ENCODE assay signal across 8 cellular contexts in the genomic region with DNA sequence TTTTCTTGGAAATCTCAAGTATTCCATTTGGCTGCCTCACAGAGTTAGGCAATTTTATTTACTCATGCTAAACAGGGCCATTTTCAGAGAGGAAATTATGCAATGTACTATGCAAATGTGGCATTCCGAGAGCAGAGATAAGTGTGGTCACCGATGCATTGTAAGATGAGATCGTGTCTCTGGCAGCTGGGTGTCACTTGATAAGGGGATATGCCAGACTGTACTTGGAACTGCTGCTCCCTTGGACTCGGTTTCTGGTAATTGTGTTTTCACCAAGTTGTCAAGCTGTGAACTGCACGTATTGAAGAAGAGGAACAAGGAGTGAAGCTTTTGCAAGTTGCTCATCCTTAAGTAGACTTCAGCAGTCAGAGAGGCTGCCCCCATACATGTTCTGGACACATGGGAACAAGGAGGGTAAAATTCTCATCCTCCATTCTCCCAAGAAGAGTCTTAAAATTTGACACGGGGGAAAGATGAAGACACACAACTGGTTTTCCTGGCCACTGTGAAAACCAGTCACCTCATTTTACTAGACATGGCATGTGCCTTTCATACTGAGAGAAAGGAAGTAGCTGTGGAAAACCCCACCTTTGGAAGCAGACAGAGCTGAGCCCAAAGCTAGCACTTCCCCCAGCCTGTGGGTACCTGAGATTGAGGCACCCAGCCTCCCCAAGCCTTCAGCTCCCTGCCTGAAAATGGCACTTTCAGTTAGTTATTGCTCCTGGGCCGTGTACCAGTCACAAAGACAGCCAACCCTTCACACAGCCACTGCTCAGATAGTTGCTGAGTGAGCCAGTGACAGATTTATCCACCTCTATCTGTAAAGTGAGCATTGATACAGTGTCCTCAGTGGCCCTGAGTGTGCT.
DNase-seq lines count a peak whose midpoint lies in the region; ATAC-seq and TF ChIP-seq lines count a peak whose summit lies in the region.

No MANE protein-coding gene starts in this region.

- no peaks in the 10 kb centered on the region for H3K79me1 ChIP-seq in mesendoderm (ENCODE audit: low read length)

- H3K9me3 ChIP-seq in vagina = no peaks in the 10 kb centered on the region

- H3K4me1 ChIP-seq in mesendoderm (ENCODE audit: control insufficient read depth, low read depth, low read length) (peaks cover 29% of the 10 kb centered on the region), vagina (peaks cover 48% of the 10 kb centered on the region)

- peaks cover 28% of the 10 kb centered on the region for H3K4me1 Mint-ChIP-seq in central memory CD8-positive, alpha-beta T cell

- H4K8ac ChIP-seq in mesendoderm (ENCODE audit: low read depth, low read length) = no peak overlapping the region

- peak; percentile 64 for DNase-seq in Daoy (ENCODE audit: low read depth)
- DNase-seq in HT1080 (ENCODE audit: low read depth) = peak; percentile 75
- DNase-seq in RKO (ENCODE audit: low spot score) = peak; percentile 3
- DNase-seq in central memory CD8-positive, alpha-beta T cell (ENCODE audit: low spot score in 2 of 2) = no peak
- peak; percentile 98 for DNase-seq in mesendoderm
- no peak for DNase-seq in vagina (ENCODE audit: extremely low spot score in 2 of 2)
- no peak for DNase-seq in activated CD8-positive, alpha-beta memory T cell treated with anti-CD3 and anti-CD28 coated beads, Interleukin-2, amount 50 U/mL, for 48 hours

- H3K27ac ChIP-seq in mesendoderm (ENCODE audit: low read depth, low read length) (peak overlapping the region; percentile 34), vagina (peak overlapping the region; percentile 81)

- no peaks in the 10 kb centered on the region for H3K27me3 ChIP-seq in mesendoderm (ENCODE audit: insufficient read depth, low read length, poor library complexity)
- no peaks in the 10 kb centered on the region for H3K27me3 ChIP-seq in vagina

- peak overlapping the region; percentile 20 for H3K18ac ChIP-seq in mesendoderm (ENCODE audit: low read length)

- H2BK5ac ChIP-seq in mesendoderm (ENCODE audit: low read length) = peak overlapping the region; percentile 67

- H3K23ac ChIP-seq in mesendoderm (ENCODE audit: low read length) = no peak overlapping the region

- ATAC-seq in GM21367 (IDR thresholded peaks at IDR 0.05; ENCODE audit: unreplicated experiment) = peak; percentile 57
- peak; percentile 60 for ATAC-seq in central memory CD8-positive, alpha-beta T cell (replicated peaks; ENCODE audit: extremely low read depth, poor library complexity, severe bottlenecking)

- no peaks in the 10 kb centered on the region for H3K9me3 Mint-ChIP-seq in central memory CD8-positive, alpha-beta T cell

- no CpG with 5 or more reads among the region's 7 CpGs for WGBS in mesendoderm (ENCODE audit: extremely low coverage, insufficient coverage, low lambda C conversion rate)

- intact Hi-C loops in vagina (cut with DNase I) = loop anchor here (10.0 kb wide), 1 partner anchor 130 kb away; no protein-coding TSS in a partner anchor

- peak overlapping the region; percentile 89 for H3K4ac ChIP-seq in mesendoderm (ENCODE audit: low read depth, low read length)

- no peaks in the 10 kb centered on the region for H3K27me3 Mint-ChIP-seq in central memory CD8-positive, alpha-beta T cell

- no peak overlapping the region for H3K27ac Mint-ChIP-seq in central memory CD8-positive, alpha-beta T cell (ENCODE audit: low read depth)

- H3K56ac ChIP-seq in mesendoderm (ENCODE audit: low read length) = peak overlapping the region; percentile 80

- H2AK5ac ChIP-seq in mesendoderm (ENCODE audit: low read length) = peak overlapping the region; percentile 7

- H2BK120ac ChIP-seq in mesendoderm (ENCODE audit: low read depth, low read length) = peak overlapping the region; percentile 16

- no peaks in the 10 kb centered on the region for H3K79me2 ChIP-seq in mesendoderm (ENCODE audit: control insufficient read depth, insufficient read depth, low read length)

- H3K36me3 ChIP-seq in mesendoderm (ENCODE audit: control insufficient read depth, insufficient read depth, low read length) (no peaks in the 10 kb centered on the region), vagina (no peaks in the 10 kb centered on the region)

- no peak for TF ChIP-seq POLR2A in vagina (IDR thresholded peaks at IDR 0.05)

- peak overlapping the region; percentile 33 for H3K9ac ChIP-seq in mesendoderm (ENCODE audit: low read length)

- H3K4me2 ChIP-seq in mesendoderm (ENCODE audit: low read length) = no peak overlapping the region

- H3K4me3 ChIP-seq in mesendoderm (ENCODE audit: low read length) = no peak overlapping the region
- H3K4me3 ChIP-seq in vagina = no peak overlapping the region

- H3K36me3 Mint-ChIP-seq in central memory CD8-positive, alpha-beta T cell (ENCODE audit: insufficient read depth) = peaks cover 5% of the 10 kb centered on the region

- H2BK15ac ChIP-seq in mesendoderm (replicated peaks; ENCODE audit: low read depth) = no peak overlapping the region

- no peak overlapping the region for H3K4me3 Mint-ChIP-seq in central memory CD8-positive, alpha-beta T cell

- TF ChIP-seq CTCF in vagina (IDR thresholded peaks at IDR 0.05) = no peak

- peak overlapping the region; percentile 56 for H4K5ac ChIP-seq in mesendoderm (ENCODE audit: low read length)

Comparison
In these comparisons a context has a peak if more than half of its experiments do, and no peak if none do; other contexts are left out.
1. DNase-seq: peak in Daoy (single experiment), HT1080 (single experiment), RKO (single experiment) and mesendoderm (single experiment); none in central memory CD8-positive, alpha-beta T cell (0 of 2), vagina (0 of 2) and activated CD8-positive, alpha-beta memory T cell treated with anti-CD3 and anti-CD28 coated beads, Interleukin-2, amount 50 U/mL, for 48 hours (single experiment).